In the genomic region with DNA sequence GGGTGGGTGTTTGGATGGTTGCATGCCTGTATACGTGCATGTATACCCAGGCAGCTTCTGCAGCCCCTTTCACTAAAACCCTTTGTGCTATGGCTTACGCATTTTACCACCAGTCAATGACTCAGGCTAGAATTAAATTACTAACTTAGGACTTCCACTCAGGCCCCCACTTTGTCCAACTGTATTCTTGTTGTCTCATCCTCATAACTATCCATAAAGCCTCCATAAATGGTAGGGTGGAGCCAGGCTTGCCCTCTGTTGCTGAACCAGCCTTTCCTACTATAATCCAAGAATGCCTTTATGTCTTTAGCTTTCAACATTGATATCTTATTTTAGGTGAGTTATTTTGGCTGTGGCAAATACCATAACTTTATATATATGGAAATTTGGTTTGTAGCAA, we compare ENCODE assay signal across 1 cellular context.
TF ChIP-seq lines count a peak whose summit lies in the region.

No MANE protein-coding gene starts in this region.

TF ChIP-seq in IMR-90, 13 proteins besides CTCF, POLR2A, EP300 and RAD21:
- TF ChIP-seq, protein P1, sequence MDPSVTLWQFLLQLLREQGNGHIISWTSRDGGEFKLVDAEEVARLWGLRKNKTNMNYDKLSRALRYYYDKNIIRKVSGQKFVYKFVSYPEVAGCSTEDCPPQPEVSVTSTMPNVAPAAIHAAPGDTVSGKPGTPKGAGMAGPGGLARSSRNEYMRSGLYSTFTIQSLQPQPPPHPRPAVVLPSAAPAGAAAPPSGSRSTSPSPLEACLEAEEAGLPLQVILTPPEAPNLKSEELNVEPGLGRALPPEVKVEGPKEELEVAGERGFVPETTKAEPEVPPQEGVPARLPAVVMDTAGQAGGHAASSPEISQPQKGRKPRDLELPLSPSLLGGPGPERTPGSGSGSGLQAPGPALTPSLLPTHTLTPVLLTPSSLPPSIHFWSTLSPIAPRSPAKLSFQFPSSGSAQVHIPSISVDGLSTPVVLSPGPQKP (IDR thresholded peaks at IDR 0.05; ENCODE audit: borderline replicate concordance, low read depth, low read length): no peak
- TF ChIP-seq BHLHE40 (IDR thresholded peaks at IDR 0.05; ENCODE audit: low read depth, low read length): no peak
- TF ChIP-seq MAZ (IDR thresholded peaks at IDR 0.05; ENCODE audit: borderline replicate concordance, low read depth, low read length): no peak
- TF ChIP-seq CEBPB (IDR thresholded peaks at IDR 0.05; ENCODE audit: low read depth, low read length): no peak
- TF ChIP-seq RFX5 (IDR thresholded peaks at IDR 0.05; ENCODE audit: low read depth, low read length): no peak
- TF ChIP-seq CHD1 (IDR thresholded peaks at IDR 0.05; ENCODE audit: low read depth, low read length): no peak
- TF ChIP-seq NFE2L2 (IDR thresholded peaks at IDR 0.05; ENCODE audit: low read depth, low read length): no peak
- TF ChIP-seq SMC3 (IDR thresholded peaks at IDR 0.05; ENCODE audit: low read depth, low read length): no peak
- TF ChIP-seq, protein P2, sequence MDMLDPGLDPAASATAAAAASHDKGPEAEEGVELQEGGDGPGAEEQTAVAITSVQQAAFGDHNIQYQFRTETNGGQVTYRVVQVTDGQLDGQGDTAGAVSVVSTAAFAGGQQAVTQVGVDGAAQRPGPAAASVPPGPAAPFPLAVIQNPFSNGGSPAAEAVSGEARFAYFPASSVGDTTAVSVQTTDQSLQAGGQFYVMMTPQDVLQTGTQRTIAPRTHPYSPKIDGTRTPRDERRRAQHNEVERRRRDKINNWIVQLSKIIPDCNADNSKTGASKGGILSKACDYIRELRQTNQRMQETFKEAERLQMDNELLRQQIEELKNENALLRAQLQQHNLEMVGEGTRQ (IDR thresholded peaks at IDR 0.05; ENCODE audit: low read depth, low read length): no peak
- TF ChIP-seq FOS (IDR thresholded peaks at IDR 0.05; ENCODE audit: low read depth, low read length): no peak
- TF ChIP-seq MAFK (IDR thresholded peaks at IDR 0.05; ENCODE audit: low read depth, low read length): no peak
- no peak for TF ChIP-seq RCOR1 (IDR thresholded peaks at IDR 0.05; ENCODE audit: insufficient replicate concordance, low read length)
- no peak for TF ChIP-seq MXI1 (IDR thresholded peaks at IDR 0.05; ENCODE audit: borderline replicate concordance, low read depth, low read length)
